20 cellular contexts compared by ENCODE assay signal in genomic region chr16:75461575-75461974, GRCh38.
A peak's percentile ranks its signal among the peaks of the same experiment; 100 is the strongest.
DNase-seq lines count a peak whose midpoint lies in the region; ATAC-seq lines count a peak whose summit lies in the region.
"Had no signal": no experiment of that assay in that cellular context is flagged by ENCODE, and none has a peak within 500 bp of the region (broad histone marks: within the 10 kb centered on the region; RNA-seq: fewer than 3 reads in every experiment).

No MANE protein-coding gene starts in this region.

- H3K4me1 Mint-ChIP-seq in stimulated activated naive CD8-positive, alpha-beta T cell treated with anti-CD3 and anti-CD28 coated beads, Interleukin-15, Interleukin-2, amounts not matched to agents 100 ng/mL and 50 ng/mL, for 24 hours (ENCODE audit: low read depth), result peaks cover 67% of the 10 kb centered on the region
- H3K4me1 Mint-ChIP-seq in stimulated activated naive CD8-positive, alpha-beta T cell treated with anti-CD3 and anti-CD28 coated beads, Interleukin-15, amount 100 ng/mL, for 72 hours, result peaks cover 66% of the 10 kb centered on the region
- H3K4me1 Mint-ChIP-seq in effector memory CD8-positive, alpha-beta T cell (ENCODE audit: low read depth in 2 of 2), result peaks cover 42 to 66% of the 10 kb centered on the region in 2 donors

- no peak overlapping the region for H3K27ac Mint-ChIP-seq in stimulated activated naive CD8-positive, alpha-beta T cell treated with anti-CD3 and anti-CD28 coated beads, Interleukin-15, Interleukin-2, amounts not matched to agents 100 ng/mL and 50 ng/mL, for 24 hours
- no peak overlapping the region for H3K27ac Mint-ChIP-seq in stimulated activated naive CD8-positive, alpha-beta T cell treated with anti-CD3 and anti-CD28 coated beads, Interleukin-15, amount 100 ng/mL, for 72 hours
- peak overlapping the region; percentile 95 for H3K27ac Mint-ChIP-seq in effector memory CD8-positive, alpha-beta T cell
- H3K27ac Mint-ChIP-seq: B cell, WTC11 had no signal

- no peak for ATAC-seq in stimulated activated naive CD8-positive, alpha-beta T cell treated with anti-CD3 and anti-CD28 coated beads, Interleukin-15, amount 100 ng/mL, for 72 hours
- no peak for ATAC-seq in effector memory CD8-positive, alpha-beta T cell (replicated peaks)
- no peak for ATAC-seq in HG02571 (IDR thresholded peaks at IDR 0.05; ENCODE audit: unreplicated experiment)
- ATAC-seq: upper lobe of right lung, WTC11 had no signal

- DNase-seq in DMS 273 (lab: John Stamatoyannopoulos, UW; ENCODE audit: unreplicated experiment), result peak; percentile 27
- DNase-seq in DMS 273 treated with DMSO at 0.1 percent for 48 hours (lab: John Stamatoyannopoulos, UW), result no peak
- DNase-seq in stimulated activated naive CD8-positive, alpha-beta T cell treated with anti-CD3 and anti-CD28 coated beads, Interleukin-15, amount 100 ng/mL, for 72 hours, result no peak
- DNase-seq in effector memory CD8-positive, alpha-beta T cell, result no peak
- DNase-seq in NK-92 treated with Interleukin-12 subunit alpha and Interleukin-12 subunit beta, amount 100 ng/mL, for 24 hours (lab: John Stamatoyannopoulos, UW), result no peak
- no peak for DNase-seq in NCI-H1048 (lab: John Stamatoyannopoulos, UW)
- DNase-seq: activated effector memory CD4-positive, alpha-beta T cell treated with Interleukin-2 at 50 U/mL for 16 hours; caudate nucleus; foreskin fibroblast; hippocampal formation; islet precursor cell; KG1; NCI-H1930; SIG-M5; stimulated activated CD4-positive, alpha-beta T cell treated with anti-CD3 and anti-CD28 coated beads, Interleukin-1b, Interleukin-23, amount 100 ng/mL, for 48 hours had no signal

- H3K36me3 Mint-ChIP-seq in stimulated activated naive CD8-positive, alpha-beta T cell treated with anti-CD3 and anti-CD28 coated beads, Interleukin-15, Interleukin-2, amounts not matched to agents 100 ng/mL and 50 ng/mL, for 24 hours (ENCODE audit: low read depth), result peaks cover 14% of the 10 kb centered on the region
- peaks cover 38% of the 10 kb centered on the region for H3K36me3 Mint-ChIP-seq in effector memory CD8-positive, alpha-beta T cell (ENCODE audit: insufficient read depth)

- H3K27me3 Mint-ChIP-seq in stimulated activated naive CD8-positive, alpha-beta T cell treated with anti-CD3 and anti-CD28 coated beads, Interleukin-15, Interleukin-2, amounts not matched to agents 100 ng/mL and 50 ng/mL, for 24 hours, result no peaks in the 10 kb centered on the region
- no peaks in the 10 kb centered on the region for H3K27me3 Mint-ChIP-seq in stimulated activated naive CD8-positive, alpha-beta T cell treated with anti-CD3 and anti-CD28 coated beads, Interleukin-15, amount 100 ng/mL, for 72 hours
- H3K27me3 Mint-ChIP-seq in effector memory CD8-positive, alpha-beta T cell, result no peaks in the 10 kb centered on the region
- H3K27me3 Mint-ChIP-seq: B cell had no signal

- peak overlapping the region; percentile 9 for H3K4me3 Mint-ChIP-seq in stimulated activated naive CD8-positive, alpha-beta T cell treated with anti-CD3 and anti-CD28 coated beads, Interleukin-15, Interleukin-2, amounts not matched to agents 100 ng/mL and 50 ng/mL, for 24 hours
- H3K4me3 Mint-ChIP-seq in stimulated activated naive CD8-positive, alpha-beta T cell treated with anti-CD3 and anti-CD28 coated beads, Interleukin-15, amount 100 ng/mL, for 72 hours, result peak overlapping the region in 1 of 2 donors; percentile 29
- H3K4me3 Mint-ChIP-seq in effector memory CD8-positive, alpha-beta T cell, result peak overlapping the region in 1 of 2 donors; percentile 45

- H3K9me3 Mint-ChIP-seq in stimulated activated naive CD8-positive, alpha-beta T cell treated with anti-CD3 and anti-CD28 coated beads, Interleukin-15, Interleukin-2, amounts not matched to agents 100 ng/mL and 50 ng/mL, for 24 hours, result no peaks in the 10 kb centered on the region
- H3K9me3 Mint-ChIP-seq in stimulated activated naive CD8-positive, alpha-beta T cell treated with anti-CD3 and anti-CD28 coated beads, Interleukin-15, amount 100 ng/mL, for 72 hours, result no peaks in the 10 kb centered on the region
- no peaks in the 10 kb centered on the region for H3K9me3 Mint-ChIP-seq in effector memory CD8-positive, alpha-beta T cell
- H3K9me3 Mint-ChIP-seq: WTC11 had no signal

Comparison
In these comparisons a context has a peak if more than half of its experiments do, and no peak if none do; other contexts are left out.
1. H3K27ac Mint-ChIP-seq: peak in effector memory CD8-positive, alpha-beta T cell (2 of 2); none in stimulated activated naive CD8-positive, alpha-beta T cell treated with anti-CD3 and anti-CD28 coated beads, Interleukin-15, Interleukin-2, amounts not matched to agents 100 ng/mL and 50 ng/mL, for 24 hours (single experiment) and stimulated activated naive CD8-positive, alpha-beta T cell treated with anti-CD3 and anti-CD28 coated beads, Interleukin-15, amount 100 ng/mL, for 72 hours (0 of 2).